Comparison of ENCODE assay signal across 10 cellular contexts in the genomic region with DNA sequence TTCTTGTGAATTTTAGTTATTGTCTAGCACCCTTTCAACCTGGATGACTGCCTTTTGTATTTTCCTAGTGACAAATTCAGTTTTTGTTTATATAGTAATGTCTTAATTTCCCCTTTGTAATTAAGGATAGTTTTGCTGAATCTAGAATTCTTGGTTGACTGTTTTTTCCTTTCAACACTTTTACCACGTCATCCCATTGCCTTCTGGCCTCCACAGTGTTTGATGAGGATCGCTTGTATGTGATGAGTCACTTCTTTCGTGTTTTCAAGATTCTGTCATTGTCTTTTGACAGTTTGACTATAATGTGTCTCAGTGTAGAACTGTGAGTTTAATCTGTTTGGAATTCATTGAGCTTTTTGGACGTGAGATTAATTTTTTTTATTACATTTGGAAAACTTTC. TPM values are rescaled to one million over a fixed set of nuclear protein-coding genes. Genes with fewer than 3 reads are reported as not detected.
A peak's percentile ranks its signal among the peaks of the same experiment; 100 is the strongest.
DNase-seq lines count a peak whose midpoint lies in the region; ATAC-seq and TF ChIP-seq lines count a peak whose summit lies in the region.
"Had no signal": no experiment of that assay in that cellular context is flagged by ENCODE, and none has a peak within 500 bp of the region (broad histone marks: within the 10 kb centered on the region; RNA-seq: fewer than 3 reads in every experiment).

No MANE protein-coding gene starts in this region.

- peaks cover 7% of the 10 kb centered on the region; the same call in 1 of the 2 replicates for H4K20me1 ChIP-seq in GM23338 (replicated peaks; ENCODE audit: insufficient read depth)

- H2AFZ ChIP-seq in GM23338 = no peak overlapping the region

- H3K4me1 Mint-ChIP-seq in GM23338 = peaks cover 39% of the 10 kb centered on the region

- 0 out of 3 replicates have a peak, but pooled peaks cover 2% of the 10 kb centered on the region for H3K9me3 Mint-ChIP-seq in GM23338

- H3K27me3 ChIP-seq in GM23338 (ENCODE audit: insufficient read depth) (no peaks in the 10 kb centered on the region), heart right ventricle (no peaks in the 10 kb centered on the region)

- no peaks in the 10 kb centered on the region for H3K27me3 Mint-ChIP-seq in GM23338 (ENCODE audit: insufficient read depth, low read depth, poor library complexity)

- H3K4me1 ChIP-seq in GM23338 (ENCODE audit: insufficient read depth) (peaks cover 23% of the 10 kb centered on the region), heart right ventricle (peaks cover 0 to 76% (median 38%) of the 10 kb centered on the region in 9 donors)

- no peak for TF ChIP-seq CTCF in GM23338 (conservative IDR thresholded peaks at IDR 0.05; ENCODE audit: low read depth in 2 of 2)
- TF ChIP-seq CTCF in fibroblast of mammary gland (conservative IDR thresholded peaks at IDR 0.05; ENCODE audit: control insufficient read depth, insufficient read depth, low read depth, low read length) = no peak
- no peak for TF ChIP-seq CTCF in heart right ventricle (IDR thresholded peaks at IDR 0.05)

- no peaks in the 10 kb centered on the region for H3F3A ChIP-seq in GM23338 (replicated peaks; ENCODE audit: low read depth)

- H3K4me2 ChIP-seq in GM23338 = peak overlapping the region; percentile 72

- intact Hi-C loops in heart right ventricle (cut with DNase I) = no loop called here

- peaks cover 0 to 12% (median 6%) of the 10 kb centered on the region in 11 donors for H3K9me3 ChIP-seq in heart right ventricle

- no peak overlapping the region for H3K4me3 Mint-ChIP-seq in GM23338
- H3K4me3 Mint-ChIP-seq: endodermal cell had no signal

- peaks cover 100% of the 10 kb centered on the region for H3K79me2 ChIP-seq in GM23338 (replicated peaks; ENCODE audit: insufficient read depth)

- no peaks in the 10 kb centered on the region for H3K36me3 ChIP-seq in GM23338 (ENCODE audit: insufficient read depth)
- no peaks in the 10 kb centered on the region for H3K36me3 ChIP-seq in heart right ventricle

- no peak for ATAC-seq in GM23338
- ATAC-seq in GM19328 (IDR thresholded peaks at IDR 0.05; ENCODE audit: unreplicated experiment) = no peak
- ATAC-seq in HG02970 (IDR thresholded peaks at IDR 0.05; ENCODE audit: low FRiP score, unreplicated experiment) = no peak
- ATAC-seq in heart right ventricle = no peak

- H3K9me2 ChIP-seq in GM23338 (ENCODE audit: insufficient read depth) = no peaks in the 10 kb centered on the region

- H3K4me3 ChIP-seq in GM23338 (no peak overlapping the region), fibroblast of mammary gland (ENCODE audit: control insufficient read depth, low read depth, low read length) (no peak overlapping the region), heart right ventricle (no peak overlapping the region)

- DNase-seq in AG08396 (ENCODE audit: low spot score) = peak; percentile 21
- no peak for DNase-seq in GM23338 (ENCODE audit: low spot score)
- DNase-seq in SW 1271 (lab: John Stamatoyannopoulos, UW) = peak; percentile 0 to 40
- DNase-seq in fibroblast of mammary gland (ENCODE audit: low read depth) = peak; percentile 89
- DNase-seq in NCI-H345 treated with DMSO at 0.1 percent for 48 hours (lab: John Stamatoyannopoulos, UW; ENCODE audit: unreplicated experiment) = no peak
- DNase-seq in heart right ventricle = no peak
- DNase-seq: endodermal cell, GDM1 had no signal

- WGBS in heart right ventricle, 2 donors = 80 to 84% methylated on average over 4 of the region's 4 CpGs

- no peak overlapping the region for H3K27ac Mint-ChIP-seq in GM23338

- peaks cover 6% of the 10 kb centered on the region; the same call in 1 of the 3 replicates for H3K36me3 Mint-ChIP-seq in GM23338 (ENCODE audit: low read depth)

- H3K27ac ChIP-seq in GM23338 (ENCODE audit: low read depth) (peak overlapping the region; percentile 89; the same call in 1 of the 2 replicates), heart right ventricle (no peak overlapping the region)

TF ChIP-seq in GM23338, 12 proteins besides CTCF, POLR2A, EP300 and RAD21:
- TF ChIP-seq NANOG (IDR thresholded peaks at IDR 0.05; ENCODE audit: borderline replicate concordance) (no peak), JUNB (IDR thresholded peaks at IDR 0.05; ENCODE audit: unreplicated experiment) (no peak)
TF ChIP-seq in GM23338: peak in this region for 0.

RNA-seq across cellular contexts. Expression of a gene that starts 30.1 kb away (rescaled TPM):
- 91.6 and 102 TPM in 2 replicates for total RNA-seq in GM23338 (2014; rRNA removed; shearing (Covaris generic))
- polyA plus RNA-seq in GM23338 (2016; fragmentation: Nextera tagmentation; extraction: Ambion mirVana) (14.9 and 22.8 TPM in 2 replicates), heart right ventricle (1 to 10 TPM; 3.8 to 6.7 TPM)
- 10 to 100 TPM; 10.2 to 21.2 (median 12.9) TPM for total RNA-seq in heart right ventricle

RNA-seq across cellular contexts. Expression of a gene that starts 59.3 kb away (rescaled TPM):
- not detected in 2 replicates for total RNA-seq in GM23338 (2014; rRNA removed; shearing (Covaris generic))
- not detected in 2 replicates for polyA plus RNA-seq in GM23338 (2016; fragmentation: Nextera tagmentation; extraction: Ambion mirVana)
- total RNA-seq in heart right ventricle = not detected
- not detected for polyA plus RNA-seq in heart right ventricle
- total RNA-seq: endodermal cell had no signal

Comparison
In these comparisons a context has a peak if more than half of its experiments do, and no peak if none do; other contexts are left out.
1. DNase-seq: peak in AG08396 (single experiment), SW 1271 (2 of 2) and fibroblast of mammary gland (single experiment); none in GM23338 (single experiment), NCI-H345 treated with DMSO at 0.1 percent for 48 hours (single experiment) and heart right ventricle (0 of 2).